ENCODE assay signal across 8 cellular contexts in the genomic region with DNA sequence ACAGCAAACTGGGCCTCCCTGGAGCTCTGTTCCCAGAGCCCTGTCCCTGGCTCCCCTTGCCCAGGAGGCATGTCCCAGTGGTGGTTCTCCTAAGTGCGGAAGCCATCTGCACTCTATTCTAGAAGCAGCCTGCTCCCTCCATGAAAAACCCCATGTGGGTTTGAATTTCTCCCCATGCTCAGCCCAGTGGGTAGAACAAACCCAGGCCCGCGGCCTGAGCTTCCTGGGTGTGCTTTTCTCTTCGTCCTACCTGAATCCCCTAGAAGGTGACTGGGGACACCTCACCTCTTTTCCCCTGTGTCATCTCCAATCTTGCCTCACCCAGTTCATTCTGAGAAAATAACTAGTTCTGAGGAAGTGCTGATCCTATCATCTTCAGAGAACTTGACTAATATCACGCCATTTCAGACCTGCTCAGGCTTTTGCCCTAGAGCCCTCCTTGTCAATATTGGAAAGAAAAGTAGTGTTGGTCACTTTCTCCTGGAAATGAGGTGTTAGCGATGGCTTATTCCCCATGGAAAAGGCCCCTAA. TPM values are rescaled to one million over a fixed set of nuclear protein-coding genes. Genes with fewer than 3 reads are reported as not detected.
DNase-seq lines count a peak whose midpoint lies in the region; ATAC-seq and TF ChIP-seq lines count a peak whose summit lies in the region.

No MANE protein-coding gene starts in this region.

- H3K36me3 Mint-ChIP-seq in activated naive CD4-positive, alpha-beta T cell treated with anti-CD3 and anti-CD28 coated beads, Interleukin-2, amount 50 U/mL, for 24 hours, result peaks cover 21% of the 10 kb centered on the region
- H3K36me3 Mint-ChIP-seq in natural killer cell, result peaks cover 16% of the 10 kb centered on the region

- peaks cover 91% of the 10 kb centered on the region for H3K4me1 Mint-ChIP-seq in activated naive CD4-positive, alpha-beta T cell treated with anti-CD3 and anti-CD28 coated beads, Interleukin-2, amount 50 U/mL, for 24 hours
- peaks cover 90 to 96% of the 10 kb centered on the region in 2 donors for H3K4me1 Mint-ChIP-seq in natural killer cell

- H3K9me3 Mint-ChIP-seq in activated naive CD4-positive, alpha-beta T cell treated with anti-CD3 and anti-CD28 coated beads, Interleukin-2, amount 50 U/mL, for 24 hours, result peaks cover 9% of the 10 kb centered on the region
- H3K9me3 Mint-ChIP-seq in natural killer cell, result peaks cover 0 to 6% of the 10 kb centered on the region in 2 donors

- DNase-seq in left ventricle myocardium inferior, result no peak
- DNase-seq in cardiac septum (ENCODE audit: low spot score), result no peak
- DNase-seq in natural killer cell, result peak; percentile 12
- DNase-seq in upper lobe of right lung, result no peak
- DNase-seq in 8988T, result no peak
- no peak for DNase-seq in NCI-H1417 treated with DMSO at 0.1 percent for 48 hours (lab: John Stamatoyannopoulos, UW)

- no peak overlapping the region for H3K4me3 ChIP-seq in left ventricle myocardium inferior
- H3K4me3 ChIP-seq in upper lobe of right lung, result no peak overlapping the region

- H3K9me3 ChIP-seq in left ventricle myocardium inferior (replicated peaks), result peaks cover 6% of the 10 kb centered on the region
- no peaks in the 10 kb centered on the region for H3K9me3 ChIP-seq in upper lobe of right lung

- peak overlapping the region; percentile 53 for H3K4me3 Mint-ChIP-seq in activated naive CD4-positive, alpha-beta T cell treated with anti-CD3 and anti-CD28 coated beads, Interleukin-2, amount 50 U/mL, for 24 hours
- peak overlapping the region; percentile 87 for H3K4me3 Mint-ChIP-seq in natural killer cell

- H3K27me3 Mint-ChIP-seq in activated naive CD4-positive, alpha-beta T cell treated with anti-CD3 and anti-CD28 coated beads, Interleukin-2, amount 50 U/mL, for 24 hours, result no peaks in the 10 kb centered on the region
- H3K27me3 Mint-ChIP-seq in natural killer cell (ENCODE audit: low read depth in 2 of 2), result no peaks in the 10 kb centered on the region

- peak overlapping the region; percentile 71 for H3K27ac ChIP-seq in left ventricle myocardium inferior (replicated peaks)
- peak overlapping the region; percentile 66 for H3K27ac ChIP-seq in upper lobe of right lung

- intact Hi-C loops in left ventricle myocardium inferior (cut with micrococcal nuclease), result no loop called here
- intact Hi-C loops in cardiac septum (cut with DNase I), result no loop called here
- intact Hi-C loops in natural killer cell (cut with micrococcal nuclease), result loop anchor here (10.0 kb wide), 1 partner anchor 223 kb away; a partner anchor contains a TSS
- intact Hi-C loops in upper lobe of right lung (cut with DNase I), result no loop called here

- H3K36me3 ChIP-seq in left ventricle myocardium inferior (no peaks in the 10 kb centered on the region), upper lobe of right lung (no peaks in the 10 kb centered on the region)

- H3K27me3 ChIP-seq in left ventricle myocardium inferior (ENCODE audit: low read depth) (peaks cover 32% of the 10 kb centered on the region), upper lobe of right lung (no peaks in the 10 kb centered on the region)

- H3K4me1 ChIP-seq in left ventricle myocardium inferior (peaks cover 19% of the 10 kb centered on the region), upper lobe of right lung (peaks cover 30% of the 10 kb centered on the region)

- ATAC-seq in natural killer cell (peak in 2 of 3 donors; percentile 4 to 35), upper lobe of right lung (no peak), HG03097 (IDR thresholded peaks at IDR 0.05; ENCODE audit: low FRiP score, unreplicated experiment) (no peak)

- TF ChIP-seq CTCF in left ventricle myocardium inferior (IDR thresholded peaks at IDR 0.05; ENCODE audit: borderline replicate concordance), result no peak
- no peak for TF ChIP-seq CTCF in natural killer cell (IDR thresholded peaks at IDR 0.05)
- no peak for TF ChIP-seq CTCF in upper lobe of right lung (IDR thresholded peaks at IDR 0.05)

- peak overlapping the region; percentile 32 for H3K27ac Mint-ChIP-seq in activated naive CD4-positive, alpha-beta T cell treated with anti-CD3 and anti-CD28 coated beads, Interleukin-2, amount 50 U/mL, for 24 hours
- H3K27ac Mint-ChIP-seq in natural killer cell, result peak overlapping the region; percentile 93 to 97

RNA-seq across cellular contexts. Expression of a gene that starts 15.9 kb away (rescaled TPM):
- total RNA-seq in left ventricle myocardium inferior, result 5.0 TPM
- 3.0 TPM for total RNA-seq in cardiac septum
- 100 to 1,000 TPM; 263 to 286 (median 268) TPM for total RNA-seq in natural killer cell
- total RNA-seq in upper lobe of right lung, result 33.8 TPM

Comparison
In these comparisons a context has a peak if more than half of its experiments do, and no peak if none do; other contexts are left out.
1. ATAC-seq: peak in natural killer cell (2 of 3); none in upper lobe of right lung (single experiment) and HG03097 (single experiment).